ENCODE assay signal across 11 cellular contexts in genomic region chr13:97274782-97275252, GRCh38. TPM values are rescaled to one million over a fixed set of nuclear protein-coding genes. Genes with fewer than 3 reads are reported as not detected.
DNase-seq lines count a peak whose midpoint lies in the region; ATAC-seq and TF ChIP-seq lines count a peak whose summit lies in the region.
"Had no signal": no experiment of that assay in that cellular context is flagged by ENCODE, and none has a peak within 500 bp of the region (broad histone marks: within the 10 kb centered on the region; RNA-seq: fewer than 3 reads in every experiment).

No MANE protein-coding gene starts in this region.

- H3K27ac Mint-ChIP-seq in MCF 10A (ENCODE audit: low read depth, unreplicated experiment) = peak overlapping the region; percentile 92
- H3K27ac Mint-ChIP-seq: natural killer cell; T-helper 1 cell treated with Interleukin-12 subunit alpha and Interleukin-12 subunit beta and Interleukin-4 antibody, amounts not matched to agents 30 μg/mL and 1 μg/mL, for 36 hours had no signal

- no TSS peak for BruUV-seq in MCF 10A (replicated peaks; lab: Mats Ljungman, UMichigan)

- H3K36me3 ChIP-seq in heart left ventricle (peaks cover 0 to 24% (median 14%) of the 10 kb centered on the region in 9 donors), right lobe of liver (no peaks in the 10 kb centered on the region), vagina (peaks cover 0 to 11% of the 10 kb centered on the region in 2 donors)

- CTCF ChIA-PET in MCF 10A (lab: Yijun Ruan, JAX) = interaction anchor here (0.7 to 2.2 kb wide), 7 partner anchors 19 to 157 kb away, joined by 3 to 8 read pairs (median 4); partner anchors contain the start of gene MBNL2

- no peaks in the 10 kb centered on the region for H3K9me3 Mint-ChIP-seq in MCF 10A (ENCODE audit: unreplicated experiment)
- H3K9me3 Mint-ChIP-seq: natural killer cell; T-helper 1 cell treated with Interleukin-12 subunit alpha and Interleukin-12 subunit beta and Interleukin-4 antibody, amounts not matched to agents 30 μg/mL and 1 μg/mL, for 36 hours had no signal

- 74 to 82% (median 80%) methylated on average over 3 of the region's 3 CpGs for WGBS in heart left ventricle, 4 donors
- 17% methylated on average over 3 of the region's 3 CpGs for WGBS in right lobe of liver (ENCODE audit: insufficient coverage, low coverage, low lambda C conversion rate, missing lambda C conversion rate)

- H3K27me3 ChIP-seq in heart left ventricle (no peaks in the 10 kb centered on the region), right lobe of liver (no peaks in the 10 kb centered on the region), vagina (no peaks in the 10 kb centered on the region)

- TF ChIP-seq POLR2A in heart left ventricle (IDR thresholded peaks at IDR 0.05) (no peak), right lobe of liver (IDR thresholded peaks at IDR 0.05) (no peak), vagina (IDR thresholded peaks at IDR 0.05) (no peak)

- H3K9me3 ChIP-seq in heart left ventricle (no peaks in the 10 kb centered on the region), right lobe of liver (no peaks in the 10 kb centered on the region), vagina (no peaks in the 10 kb centered on the region)

- peak overlapping the region; percentile 11 for H3K4me3 Mint-ChIP-seq in MCF 10A (ENCODE audit: unreplicated experiment)
- H3K4me3 Mint-ChIP-seq: natural killer cell; T-helper 1 cell treated with Interleukin-12 subunit alpha and Interleukin-12 subunit beta and Interleukin-4 antibody, amounts not matched to agents 30 μg/mL and 1 μg/mL, for 36 hours had no signal

- intact Hi-C loops in heart left ventricle (cut with DNase I) (loop anchor here in 2 of 10 donors (10.0 kb wide), 2 partner anchors 50 to 60 kb away; partner anchors contain the start of gene MBNL2 (in 2 of the 2)), Right ventricle myocardium inferior (cut with DNase I) (no loop called here), MCF 10A (cut with micrococcal nuclease) (loop anchor here (1.0 kb wide), 2 partner anchors 17 to 50 kb away; no protein-coding TSS in a partner anchor), right lobe of liver (cut with DNase I) (no loop called here), vagina (cut with DNase I) (no loop called here)

- H3K27ac ChIP-seq in heart left ventricle (peak overlapping the region in 10 of 12 donors; percentile 14 to 75 (median 52)), right lobe of liver (peak overlapping the region; percentile 69 to 81 (median 72)), vagina (peak overlapping the region; percentile 69)
- H3K27ac ChIP-seq: HL-60 had no signal

- H3K4me1 Mint-ChIP-seq in MCF 10A (ENCODE audit: insufficient read depth, unreplicated experiment) = peaks cover 61% of the 10 kb centered on the region

- POLR2A ChIA-PET in MCF 10A (lab: Yijun Ruan, JAX) = interaction anchor here (0.6 to 8.9 kb wide), 11 partner anchors 11 to 1306 kb away, joined by 3 to 268 read pairs (median 4); partner anchors contain the start of genes MBNL2 and RAP2A

- DNase-seq in heart left ventricle (no peak), Right ventricle myocardium inferior (ENCODE audit: missing footprints) (no peak), MCF 10A (ENCODE audit: unreplicated experiment) (peak; percentile 48), right lobe of liver (no peak), vagina (ENCODE audit: extremely low spot score in 2 of 2) (no peak), activated gamma-delta T cell (lab: John Stamatoyannopoulos, UW) (no peak), CD1c-positive myeloid dendritic cell (ENCODE audit: extremely low spot score) (no peak)
- DNase-seq: natural killer cell had no signal

- peaks cover 6 to 86% (median 73%) of the 10 kb centered on the region in 12 donors for H3K4me1 ChIP-seq in heart left ventricle
- peaks cover 0 to 59% (median 19%) of the 10 kb centered on the region in 4 donors for H3K4me1 ChIP-seq in right lobe of liver
- H3K4me1 ChIP-seq in vagina = peaks cover 92% of the 10 kb centered on the region

- H3K4me3 ChIP-seq in heart left ventricle (no peak overlapping the region), right lobe of liver (peak overlapping the region in 2 of 3 donors; percentile 0 to 11), vagina (no peak overlapping the region)

- H3K27me3 Mint-ChIP-seq in MCF 10A (ENCODE audit: insufficient read depth, unreplicated experiment) = no peaks in the 10 kb centered on the region

- no peak for TF ChIP-seq CTCF in heart left ventricle (IDR thresholded peaks at IDR 0.05)
- TF ChIP-seq CTCF in MCF 10A (IDR thresholded peaks at IDR 0.05; ENCODE audit: unreplicated experiment) = no peak
- no peak for TF ChIP-seq CTCF in right lobe of liver (IDR thresholded peaks at IDR 0.05)
- TF ChIP-seq CTCF in vagina (IDR thresholded peaks at IDR 0.05) = no peak

- H3K36me3 Mint-ChIP-seq in MCF 10A (ENCODE audit: insufficient read depth, unreplicated experiment) = peaks cover 44% of the 10 kb centered on the region
- H3K36me3 Mint-ChIP-seq: natural killer cell had no signal

- ATAC-seq in heart left ventricle (no peak), Right ventricle myocardium inferior (no peak), right lobe of liver (peak; percentile 51 to 71 (median 64)), HG02981 (IDR thresholded peaks at IDR 0.05; ENCODE audit: unreplicated experiment) (no peak)
- ATAC-seq: natural killer cell had no signal

RNA-seq across cellular contexts. Expression of gene MBNL2, which starts 52.7 kb away (rescaled TPM):
- total RNA-seq in heart left ventricle (100 to 1,000 TPM in 1 of 9 donors, 10 to 100 TPM in 8; 59.4 to 100 (median 83.1) TPM), Right ventricle myocardium inferior (69.1 TPM), MCF 10A (2022) (74.3 and 85.8 TPM in 2 replicates), right lobe of liver (100 to 1,000 TPM in 3 of 6 experiments, 10 to 100 TPM in 3; 30.3 to 135 (median 81.5) TPM), vagina (63.1 TPM)
- 10 to 100 TPM; 18.5 to 41.9 TPM for polyA plus RNA-seq in heart left ventricle

Comparison
In these comparisons a context has a peak if more than half of its experiments do, and no peak if none do; other contexts are left out.
1. ATAC-seq: peak in right lobe of liver (4 of 4); none in heart left ventricle (0 of 4), Right ventricle myocardium inferior (single experiment) and HG02981 (single experiment).
2. H3K4me3 ChIP-seq: peak in right lobe of liver (2 of 3); none in heart left ventricle (0 of 12) and vagina (0 of 2).
3. Peak in every context shown above with its lines, with median percentiles within 50 percentile points of each other: H3K27ac ChIP-seq.